Comparison of ENCODE assay signal across 2 cellular contexts in the genomic region with DNA sequence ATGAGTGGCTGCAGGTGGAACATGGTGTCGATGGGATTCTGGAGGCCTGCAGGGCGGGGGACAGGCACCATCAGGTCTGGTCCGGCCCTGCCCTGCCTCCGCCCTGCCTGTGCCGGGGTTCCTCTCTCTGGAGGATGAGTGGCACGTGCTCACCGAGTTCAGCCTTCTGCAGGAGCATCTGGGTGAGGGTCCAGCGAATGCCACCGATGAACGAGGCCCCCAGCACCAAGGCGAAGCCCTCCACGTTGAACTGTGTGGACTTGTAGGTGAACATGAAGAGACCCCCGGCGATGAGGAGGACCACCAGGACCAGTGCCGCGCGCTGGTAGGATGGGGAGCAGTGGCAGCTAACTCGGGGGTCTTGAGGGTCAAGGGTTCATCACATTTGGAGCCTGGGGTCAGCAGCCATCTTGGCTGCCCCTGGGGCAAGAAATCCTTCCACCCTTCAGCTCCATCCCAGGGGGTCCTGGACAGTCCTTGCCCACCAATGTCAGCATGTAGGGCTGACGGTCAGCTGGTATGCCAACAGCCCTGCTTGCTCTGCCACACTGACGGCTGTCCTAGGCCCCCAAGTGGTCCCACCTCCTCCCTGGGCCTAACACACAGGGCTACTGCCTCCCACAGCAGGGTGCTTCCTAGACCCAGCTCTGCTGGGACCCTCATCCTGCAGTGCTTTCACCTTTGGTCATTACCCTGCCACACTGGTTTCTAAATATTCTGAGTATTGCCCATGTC.
TF ChIP-seq lines count a peak whose summit lies in the region.

No MANE protein-coding gene starts in this region.

TF ChIP-seq in HEK293, 187 proteins besides CTCF, POLR2A, EP300 and RAD21:
- TF ChIP-seq GLIS2 (tag by site-specific recombination; IDR thresholded peaks at IDR 0.05) (0 out of 2 replicates have a peak, but pooled peaks have one; percentile 17), ZNF184 (tag by site-specific recombination; IDR thresholded peaks at IDR 0.05) (no peak)
TF ChIP-seq in HEK293: peak in this region for 1.

TF ChIP-seq in K562, 482 proteins besides CTCF, POLR2A, EP300 and RAD21:
- TF ChIP-seq, protein P1, sequence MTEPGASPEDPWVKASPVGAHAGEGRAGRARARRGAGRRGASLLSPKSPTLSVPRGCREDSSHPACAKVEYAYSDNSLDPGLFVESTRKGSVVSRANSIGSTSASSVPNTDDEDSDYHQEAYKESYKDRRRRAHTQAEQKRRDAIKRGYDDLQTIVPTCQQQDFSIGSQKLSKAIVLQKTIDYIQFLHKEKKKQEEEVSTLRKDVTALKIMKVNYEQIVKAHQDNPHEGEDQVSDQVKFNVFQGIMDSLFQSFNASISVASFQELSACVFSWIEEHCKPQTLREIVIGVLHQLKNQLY (CRISPR knock-in tag; conservative IDR thresholded peaks at IDR 0.05): no peak
- TF ChIP-seq POLR2G (IDR thresholded peaks at IDR 0.05; ENCODE audit: low read depth, low read length): peak; percentile 47; the same call in 1 of the 2 replicates
